38 cellular contexts compared by ENCODE assay signal in the genomic region with DNA sequence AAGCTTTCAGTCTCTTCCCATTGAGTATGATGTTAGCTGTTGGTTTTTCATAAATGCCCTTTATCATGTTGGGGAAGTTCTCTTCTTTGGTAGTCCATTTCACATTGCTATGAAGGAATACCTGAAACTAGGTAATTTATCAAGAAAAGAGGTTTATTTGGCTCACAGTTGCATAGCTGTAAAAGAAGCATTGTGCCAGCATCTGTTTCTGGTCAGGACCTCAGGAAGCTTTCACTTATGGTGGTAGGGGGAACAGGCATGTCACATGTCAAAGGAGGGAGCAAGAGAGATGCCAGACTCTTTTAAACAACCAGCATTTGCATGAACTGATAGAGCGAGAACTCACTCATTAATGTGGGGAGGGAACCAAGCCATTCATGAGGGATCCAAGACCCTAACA. TPM values are rescaled to one million over a fixed set of nuclear protein-coding genes. Genes with fewer than 3 reads are reported as not detected.
"Had no signal": no experiment of that assay in that cellular context is flagged by ENCODE, and none has a peak within 500 bp of the region (broad histone marks: within the 10 kb centered on the region; RNA-seq: fewer than 3 reads in every experiment).

No MANE protein-coding gene starts in this region.

- H3K27ac ChIP-seq: dorsolateral prefrontal cortex, esophagus muscularis mucosa, foreskin keratinocyte, gastroesophageal sphincter, heart right ventricle, left lung, ovary, psoas muscle, skin epidermis, spleen, thoracic aorta, tibial nerve, upper lobe of left lung had no signal

- H3K4me3 ChIP-seq: dorsolateral prefrontal cortex, esophagus muscularis mucosa, gastroesophageal sphincter, heart right ventricle, left lung, ovary, psoas muscle, skin epidermis, spleen, thoracic aorta, tibial nerve, upper lobe of left lung had no signal

- H3K4me1 Mint-ChIP-seq: nephron progenitor cell had no signal

- H3K27me3 Mint-ChIP-seq: naive thymus-derived CD8-positive, alpha-beta T cell; stimulated activated memory B cell treated with anti-CD40 and anti-IgM and Interleukin-4, amounts not matched to agents 10 μg/mL and 1 μg/mL and 100 μg/mL, for 72 hours had no signal

- H3K27me3 ChIP-seq: dorsolateral prefrontal cortex, esophagus muscularis mucosa, foreskin keratinocyte, gastroesophageal sphincter, heart right ventricle, left lung, ovary, spleen, tibial nerve, upper lobe of left lung had no signal

- H3K4me3 Mint-ChIP-seq: naive thymus-derived CD8-positive, alpha-beta T cell; nephron progenitor cell; stimulated activated memory B cell treated with anti-CD40 and anti-IgM and Interleukin-4, amounts not matched to agents 10 μg/mL and 1 μg/mL and 100 μg/mL, for 72 hours had no signal

- H3K27ac Mint-ChIP-seq: nephron progenitor cell; stimulated activated memory B cell treated with anti-CD40 and anti-IgM and Interleukin-4, amounts not matched to agents 10 μg/mL and 1 μg/mL and 100 μg/mL, for 72 hours had no signal

- H3K9me3 ChIP-seq: esophagus muscularis mucosa, gastroesophageal sphincter, left lung, ovary, thoracic aorta, upper lobe of left lung had no signal

- H3K36me3 ChIP-seq: ovary had no signal

- ATAC-seq: foreskin keratinocyte; gastroesophageal sphincter; heart right ventricle; left cardiac atrium; left lung; naive thymus-derived CD8-positive, alpha-beta T cell; psoas muscle; right cardiac atrium; stimulated activated memory B cell treated with anti-CD40 and anti-IgM and Interleukin-4, amounts not matched to agents 10 μg/mL and 1 μg/mL and 100 μg/mL, for 72 hours; stimulated activated naive CD8-positive, alpha-beta T cell treated with anti-CD3 and anti-CD28 coated beads, Interleukin-15, Interleukin-2, amounts not matched to agents 100 U/mL and 50 U/mL, for 24 hours had no signal

- H3K4me1 ChIP-seq: foreskin keratinocyte, heart right ventricle, left lung, psoas muscle, tibial nerve, upper lobe of left lung had no signal

- FAIRE-seq: colon, endothelial cell of umbilical vein, islet of Langerhans, urothelium cell line had no signal

- DNase-seq: dorsolateral prefrontal cortex; effector CD4-positive, alpha-beta T cell; foreskin keratinocyte; glutamatergic neuron; heart right ventricle; hippocampal formation; left cardiac atrium; left lung; mesendoderm; midbrain; naive thymus-derived CD8-positive, alpha-beta T cell; nephron progenitor cell; occipital lobe; ovary; posterior cingulate gyrus; psoas muscle; spleen; stimulated activated CD4-positive, alpha-beta T cell treated with anti-CD3 and anti-CD28 coated beads, Interleukin-4, amount 100 ng/mL, for 4 hours; stimulated activated naive CD8-positive, alpha-beta T cell treated with anti-CD3 and anti-CD28 coated beads, Interleukin-15, Interleukin-2, amounts not matched to agents 100 U/mL and 50 U/mL, for 24 hours; substantia nigra; upper lobe of left lung had no signal

RNA-seq across cellular contexts. Expression of a gene that starts 57.9 kb away (rescaled TPM):
- total RNA-seq: endothelial cell of umbilical vein; epithelial cell of proximal tubule; fibroblast of lung; foreskin keratinocyte; gastroesophageal sphincter; kidney epithelial cell; lower leg skin; lung microvascular endothelial cell; myocyte; naive thymus-derived CD8-positive, alpha-beta T cell had no signal
- polyA plus RNA-seq: fibroblast of lung; naive thymus-derived CD8-positive, alpha-beta T cell; right cardiac atrium had no signal
